ENCODE assay signal across 13 cellular contexts in genomic region chr13:99150575-99151370, GRCh38. TPM values are rescaled to one million over a fixed set of nuclear protein-coding genes. Genes with fewer than 3 reads are reported as not detected.
A peak's percentile ranks its signal among the peaks of the same experiment; 100 is the strongest.
DNase-seq lines count a peak whose midpoint lies in the region; ATAC-seq and TF ChIP-seq lines count a peak whose summit lies in the region.
"Had no signal": no experiment of that assay in that cellular context is flagged by ENCODE, and none has a peak within 500 bp of the region (broad histone marks: within the 10 kb centered on the region; RNA-seq: fewer than 3 reads in every experiment).

No MANE protein-coding gene starts in this region.

- H3K9me3 Mint-ChIP-seq in osteocyte (ENCODE audit: unreplicated experiment): no peaks in the 10 kb centered on the region
- no peaks in the 10 kb centered on the region for H3K9me3 Mint-ChIP-seq in activated naive CD8-positive, alpha-beta T cell treated with anti-CD3 and anti-CD28 coated beads, Interleukin-2, amount 50 U/mL, for 24 hours

- no peak overlapping the region for H3K9ac ChIP-seq in MM.1S (ENCODE audit: low read length)

- H3K27me3 ChIP-seq in MM.1S (replicated peaks; ENCODE audit: insufficient read depth, low read length) (no peaks in the 10 kb centered on the region), heart right ventricle (peaks cover 0 to 100% (median 0%) of the 10 kb centered on the region in 7 donors)

- H3K27ac ChIP-seq in MM.1S (ENCODE audit: low read length): no peak overlapping the region
- no peak overlapping the region for H3K27ac ChIP-seq in heart right ventricle
- H3K27ac ChIP-seq: esophagus muscularis mucosa, HL-60 had no signal

- 72 to 79% methylated on average over 7 of the region's 7 CpGs for WGBS in heart right ventricle, 2 donors

- no peaks in the 10 kb centered on the region for H4K20me1 ChIP-seq in MM.1S (ENCODE audit: insufficient read depth, low read length)

- no peak overlapping the region for H3K4me3 ChIP-seq in MM.1S (ENCODE audit: low read length)
- H3K4me3 ChIP-seq in heart right ventricle: no peak overlapping the region
- H3K4me3 ChIP-seq: esophagus muscularis mucosa had no signal

- no peaks in the 10 kb centered on the region for H3F3A ChIP-seq in MM.1S (ENCODE audit: insufficient read depth, low read length)

- H3K9me2 ChIP-seq in MM.1S (replicated peaks; ENCODE audit: insufficient read depth, low read length): no peaks in the 10 kb centered on the region

- no peak overlapping the region for H3K4me3 Mint-ChIP-seq in osteocyte (ENCODE audit: unreplicated experiment)
- H3K4me3 Mint-ChIP-seq in activated naive CD8-positive, alpha-beta T cell treated with anti-CD3 and anti-CD28 coated beads, Interleukin-2, amount 50 U/mL, for 24 hours: no peak overlapping the region

- intact Hi-C loops in heart right ventricle (cut with DNase I): no loop called here

- no peaks in the 10 kb centered on the region for H3K79me2 ChIP-seq in MM.1S (ENCODE audit: low read length)

- H3K4me1 Mint-ChIP-seq in osteocyte (ENCODE audit: unreplicated experiment): peaks cover 19% of the 10 kb centered on the region
- H3K4me1 Mint-ChIP-seq in activated naive CD8-positive, alpha-beta T cell treated with anti-CD3 and anti-CD28 coated beads, Interleukin-2, amount 50 U/mL, for 24 hours: peaks cover 12% of the 10 kb centered on the region

- H3K36me3 ChIP-seq in MM.1S (replicated peaks; ENCODE audit: insufficient read depth, low read length): no peaks in the 10 kb centered on the region
- H3K36me3 ChIP-seq in heart right ventricle: no peaks in the 10 kb centered on the region
- H3K36me3 ChIP-seq: esophagus muscularis mucosa had no signal

- H3K9me3 ChIP-seq in MM.1S (replicated peaks; ENCODE audit: insufficient read depth, low read length): no peaks in the 10 kb centered on the region
- no peaks in the 10 kb centered on the region for H3K9me3 ChIP-seq in heart right ventricle
- H3K9me3 ChIP-seq: esophagus muscularis mucosa had no signal

- no peaks in the 10 kb centered on the region for H3K36me3 Mint-ChIP-seq in osteocyte (ENCODE audit: unreplicated experiment)
- no peaks in the 10 kb centered on the region for H3K36me3 Mint-ChIP-seq in activated naive CD8-positive, alpha-beta T cell treated with anti-CD3 and anti-CD28 coated beads, Interleukin-2, amount 50 U/mL, for 24 hours (ENCODE audit: low read depth)

- TF ChIP-seq CTCF in MM.1S (IDR thresholded peaks at IDR 0.05; ENCODE audit: low read length) (no peak), osteocyte (IDR thresholded peaks at IDR 0.05) (no peak), heart right ventricle (IDR thresholded peaks at IDR 0.05) (no peak)

- peak overlapping the region; percentile 8; the same call in 1 of the 2 replicates for H3K4me2 ChIP-seq in MM.1S (ENCODE audit: low read depth, low read length)

- ATAC-seq in HG03469 (IDR thresholded peaks at IDR 0.05; ENCODE audit: unreplicated experiment) (no peak), heart right ventricle (no peak)
- no peak for ATAC-seq in activated naive CD8-positive, alpha-beta T cell treated with anti-CD3 and anti-CD28 coated beads, Interleukin-2, amount 50 U/mL, for 24 hours

- peak overlapping the region; percentile 63 for H3K27ac Mint-ChIP-seq in osteocyte (ENCODE audit: unreplicated experiment)
- H3K27ac Mint-ChIP-seq in activated naive CD8-positive, alpha-beta T cell treated with anti-CD3 and anti-CD28 coated beads, Interleukin-2, amount 50 U/mL, for 24 hours: no peak overlapping the region

- H2AFZ ChIP-seq in MM.1S (ENCODE audit: low read length): no peak overlapping the region

- H3K4me1 ChIP-seq in MM.1S (ENCODE audit: low read length) (peaks cover 17% of the 10 kb centered on the region), heart right ventricle (no peaks in the 10 kb centered on the region)
- H3K4me1 ChIP-seq: esophagus muscularis mucosa had no signal

- no peaks in the 10 kb centered on the region for H3K27me3 Mint-ChIP-seq in osteocyte (ENCODE audit: unreplicated experiment)
- no peaks in the 10 kb centered on the region for H3K27me3 Mint-ChIP-seq in activated naive CD8-positive, alpha-beta T cell treated with anti-CD3 and anti-CD28 coated beads, Interleukin-2, amount 50 U/mL, for 24 hours

- DNase-seq in GM03348 (ENCODE audit: low spot score) (peak; percentile 85), MM.1S (no peak), epidermal melanocyte (ENCODE audit: insufficient read length, low spot score) (peak; percentile 40), osteocyte (ENCODE audit: extremely low spot score, unreplicated experiment) (no peak), heart right ventricle (no peak), dermis blood vessel endothelial cell (no peak)
- DNase-seq in activated naive CD8-positive, alpha-beta T cell treated with anti-CD3 and anti-CD28 coated beads, Interleukin-2, amount 50 U/mL, for 24 hours: no peak
- DNase-seq: GDM1, NCI-H187 treated with DMSO at 0.1 percent for 48 hours, Right ventricle myocardium superior had no signal

RNA-seq across cellular contexts. Expression of gene UBAC2, which starts 49.9 kb away (rescaled TPM):
- total RNA-seq in osteocyte: 64.0 and 71.6 TPM in 2 replicates
- total RNA-seq in heart right ventricle: 10 to 100 TPM; 31.8 to 60.4 (median 47.0) TPM
- polyA plus RNA-seq in heart right ventricle: 10 to 100 TPM; 38.4 to 59.0 TPM
- 48.8 and 57.3 TPM in 2 replicates for total RNA-seq in dermis blood vessel endothelial cell

Comparison
In these comparisons a context has a peak if more than half of its experiments do, and no peak if none do; other contexts are left out.
1. DNase-seq: peak in GM03348 (single experiment) and epidermal melanocyte (single experiment); none in MM.1S (single experiment), osteocyte (single experiment), heart right ventricle (0 of 2), dermis blood vessel endothelial cell (single experiment) and activated naive CD8-positive, alpha-beta T cell treated with anti-CD3 and anti-CD28 coated beads, Interleukin-2, amount 50 U/mL, for 24 hours (single experiment).